In genomic region chr2:203347375-203347774, GRCh38 we compare ENCODE assay signal across 15 cellular contexts. TPM values are rescaled to one million over a fixed set of nuclear protein-coding genes. Genes with fewer than 3 reads are reported as not detected.
DNase-seq lines count a peak whose midpoint lies in the region; ATAC-seq, FAIRE-seq and TF ChIP-seq lines count a peak whose summit lies in the region.
"Had no signal": no experiment of that assay in that cellular context is flagged by ENCODE, and none has a peak within 500 bp of the region (broad histone marks: within the 10 kb centered on the region; RNA-seq: fewer than 3 reads in every experiment).

No MANE protein-coding gene starts in this region.

- H3K36me3 Mint-ChIP-seq in MCF 10A (ENCODE audit: insufficient read depth, unreplicated experiment): peaks cover 17% of the 10 kb centered on the region

- H4K20me1 ChIP-seq in K562 (replicated peaks; ENCODE audit: control insufficient read depth, insufficient read depth, low read length): no peaks in the 10 kb centered on the region

- H3K9ac ChIP-seq in K562 (ENCODE audit: insufficient read depth in 1 of 2, low read depth in 2 of 2, low read length in 2 of 2): peak overlapping the region in 1 of 2 experiments; percentile 35; a peak in 1 of 4 replicates
- H3K9ac ChIP-seq: BLaER1 treated with 17β-estradiol and CSF1 and Interleukin-3, amounts not matched to agents 10 nM and 100 nM had no signal

- ATAC-seq in Right ventricle myocardium inferior (no peak), K562 (peak; percentile 68), HG03521 (IDR thresholded peaks at IDR 0.05; ENCODE audit: unreplicated experiment) (no peak)
- ATAC-seq: GM23338 had no signal

- TF ChIP-seq CTCF in cardiac muscle cell (IDR thresholded peaks at IDR 0.05; ENCODE audit: low read depth, low read length) (no peak), K562 (IDR thresholded peaks at IDR 0.05 in 2 of 3, conservative IDR thresholded peaks at IDR 0.05 in 1 of 3; ENCODE audit: insufficient read depth in 2 of 3, low read depth in 1 of 3, low read length in 3 of 3) (no peak), MCF 10A (IDR thresholded peaks at IDR 0.05; ENCODE audit: unreplicated experiment) (no peak)

- 0 out of 2 replicates have a peak overlapping the region, but pooled peaks have one; percentile 23 for H2AFZ ChIP-seq in K562 (ENCODE audit: low read depth, low read length)
- H2AFZ ChIP-seq: GM23338 had no signal

- H3K4me3 ChIP-seq in cardiac muscle cell (no peak overlapping the region), K562 (no peak overlapping the region), small intestine (ENCODE audit: low read depth in 1 of 2, low read length in 2 of 2) (no peak overlapping the region)
- H3K4me3 ChIP-seq: BLaER1 treated with 17β-estradiol and CSF1 and Interleukin-3, amounts not matched to agents 10 nM and 100 nM; GM23338 had no signal

- H3K9me1 ChIP-seq in K562 (ENCODE audit: control insufficient read depth, insufficient read depth, low read length): no peaks in the 10 kb centered on the region

- intact Hi-C loops in Right ventricle myocardium inferior (cut with DNase I) (no loop called here), K562 (cut with micrococcal nuclease) (no loop called here), MCF 10A (cut with micrococcal nuclease) (no loop called here)

- TF ChIP-seq EP300 in K562 (IDR thresholded peaks at IDR 0.05; ENCODE audit: low read length): peak; percentile 50; the same call in 1 of the 2 replicates

- DNase-seq in cardiac muscle cell (ENCODE audit: low read depth in 1 of 2, low spot score in 1 of 2) (no peak), Right ventricle myocardium inferior (ENCODE audit: missing footprints) (no peak), OCI-M1 (lab: John Stamatoyannopoulos, UW) (peak; percentile 94), K562 (ENCODE audit: extremely low read depth in 1 of 4, low spot score in 3 of 4) (peak in 3 of 4 experiments; percentile 9 to 59 (median 25)), small intestine (peak; percentile 16), MCF 10A (ENCODE audit: unreplicated experiment) (no peak)
- DNase-seq: ACHN; Calu3; CD4-positive, CD25-positive, alpha-beta regulatory T cell; DMS 273 treated with DMSO at 0.1 percent for 48 hours; H7 had no signal

- POLR2A ChIA-PET in K562 (lab: Yijun Ruan, JAX) (no interaction called here), MCF 10A (lab: Yijun Ruan, JAX) (no interaction called here)

- peak overlapping the region; percentile 52; the same call in 1 of the 2 replicates for H3K4me2 ChIP-seq in K562 (ENCODE audit: insufficient read depth, low read length)
- H3K4me2 ChIP-seq: BLaER1 treated with 17β-estradiol and CSF1 and Interleukin-3, amounts not matched to agents 10 nM and 100 nM; GM23338 had no signal

- peaks cover 7% of the 10 kb centered on the region; the same call in 1 of the 3 replicates for H3K79me2 ChIP-seq in K562 (ENCODE audit: control insufficient read depth, insufficient read depth, low read length)

- no peaks in the 10 kb centered on the region for H3K4me1 Mint-ChIP-seq in MCF 10A (ENCODE audit: insufficient read depth, unreplicated experiment)

- H3K9me3 Mint-ChIP-seq in MCF 10A (ENCODE audit: unreplicated experiment): no peaks in the 10 kb centered on the region
- H3K9me3 Mint-ChIP-seq: CD4-positive, CD25-positive, alpha-beta regulatory T cell; GM23338 had no signal

- peak overlapping the region; percentile 10 for H3K27ac ChIP-seq in cardiac muscle cell
- H3K27ac ChIP-seq in K562 (ENCODE audit: extremely low read depth, low read depth, low read length): peak overlapping the region; percentile 66; the same call in 2 of the 3 replicates
- no peak overlapping the region for H3K27ac ChIP-seq in small intestine (ENCODE audit: low read depth in 1 of 2, low read length in 1 of 2)
- H3K27ac ChIP-seq: BLaER1 treated with 17β-estradiol and CSF1 and Interleukin-3, amounts not matched to agents 10 nM and 100 nM had no signal

- H3K27me3 Mint-ChIP-seq in MCF 10A (ENCODE audit: insufficient read depth, unreplicated experiment): no peaks in the 10 kb centered on the region
- H3K27me3 Mint-ChIP-seq: CD4-positive, CD25-positive, alpha-beta regulatory T cell had no signal

- TF ChIP-seq RAD21 in K562 (CRISPR knock-in tag; conservative IDR thresholded peaks at IDR 0.05 in 1 of 2, IDR thresholded peaks at IDR 0.05 in 1 of 2): no peak; a peak in 1 of 4 replicates

- H3K4me1 ChIP-seq in cardiac muscle cell (ENCODE audit: low read depth) (peaks cover 17% of the 10 kb centered on the region), K562 (replicated peaks in 1 of 2; ENCODE audit: control insufficient read depth in 2 of 2, insufficient read depth in 2 of 2, low read length in 2 of 2) (peaks cover 4 to 16% of the 10 kb centered on the region in 2 experiments; a peak in 3 of 5 replicates), small intestine (ENCODE audit: control insufficient read depth in 2 of 2, insufficient read depth in 1 of 2, low read depth in 1 of 2, low read length in 1 of 2) (no peaks in the 10 kb centered on the region)

- FAIRE-seq in K562 (lab: Jason Lieb, UNC) (peak; percentile 75), small intestine (lab: Jason Lieb, UNC) (no peak)
- FAIRE-seq: GM18507 had no signal

- no peak overlapping the region for H3K27ac Mint-ChIP-seq in MCF 10A (ENCODE audit: low read depth, unreplicated experiment)
- H3K27ac Mint-ChIP-seq: CD4-positive, CD25-positive, alpha-beta regulatory T cell; GM23338 had no signal

- no peak for TF ChIP-seq POLR2A in K562 (conservative IDR thresholded peaks at IDR 0.05)

- 13% methylated on average over 4 of the region's 4 CpGs for WGBS in K562 (ENCODE audit: insufficient coverage, low coverage, missing lambda C conversion rate)
- 40 to 71% (median 51%) methylated on average over 4 of the region's 4 CpGs for WGBS in small intestine, 3 donors

- in situ Hi-C loops in K562 (cut with MboI): no loop called here

- CTCF ChIA-PET in K562 (lab: Yijun Ruan, JAX; ENCODE audit: low intra/inter-chr PET ratio) (no interaction called here), MCF 10A (lab: Yijun Ruan, JAX) (no interaction called here)

- BruUV-seq in K562 (replicated peaks; lab: Mats Ljungman, UMichigan) (no TSS peak), MCF 10A (replicated peaks; lab: Mats Ljungman, UMichigan) (no TSS peak)

- H3K9me3 ChIP-seq in cardiac muscle cell (ENCODE audit: low read depth) (no peaks in the 10 kb centered on the region), K562 (replicated peaks; ENCODE audit: control insufficient read depth, insufficient read depth, low read depth, low read length) (no peaks in the 10 kb centered on the region), small intestine (ENCODE audit: control insufficient read depth, low read depth) (no peaks in the 10 kb centered on the region)

- H3K36me3 ChIP-seq in cardiac muscle cell (no peaks in the 10 kb centered on the region), K562 (ENCODE audit: control insufficient read depth, insufficient read depth, low read length) (no peaks in the 10 kb centered on the region), small intestine (ENCODE audit: control insufficient read depth in 2 of 2, insufficient read depth in 2 of 2, low read length in 2 of 2) (peaks cover 0 to 2% of the 10 kb centered on the region in 2 donors)

- H3K4me3 Mint-ChIP-seq in MCF 10A (ENCODE audit: unreplicated experiment): no peak overlapping the region
- H3K4me3 Mint-ChIP-seq: CD4-positive, CD25-positive, alpha-beta regulatory T cell; GM23338 had no signal

- H3K27me3 ChIP-seq in cardiac muscle cell: no peaks in the 10 kb centered on the region
- H3K27me3 ChIP-seq in K562 (ENCODE audit: control insufficient read depth in 2 of 2, insufficient read depth in 2 of 2, low read length in 2 of 2): no peaks in the 10 kb centered on the region
- H3K27me3 ChIP-seq in small intestine (ENCODE audit: control insufficient read depth in 2 of 2, insufficient read depth in 2 of 2, low read length in 2 of 2): no peaks in the 10 kb centered on the region
- H3K27me3 ChIP-seq: BLaER1 treated with 17β-estradiol and CSF1 and Interleukin-3, amounts not matched to agents 10 nM and 100 nM had no signal

TF ChIP-seq in K562, 482 proteins besides CTCF, POLR2A, EP300 and RAD21 (continues in another document):
- TF ChIP-seq CEBPG (CRISPR knock-in tag; IDR thresholded peaks at IDR 0.05) (no peak), CEBPG (tag; conservative IDR thresholded peaks at IDR 0.05 in 1 of 2, IDR thresholded peaks at IDR 0.05 in 1 of 2) (no peak), SMARCA4 (IDR thresholded peaks at IDR 0.05) (peak; percentile 65), ZNF589 (CRISPR knock-in tag; IDR thresholded peaks at IDR 0.05; ENCODE audit: low read depth) (0 out of 2 replicates have a peak, but pooled peaks have one; percentile 43), ARID2 (IDR thresholded peaks at IDR 0.05) (no peak)

RNA-seq across cellular contexts. Expression of gene ABI2, which starts 19.2 kb away (rescaled TPM):
- 63.5 and 76.8 TPM in 2 replicates for total RNA-seq in cardiac muscle cell
- polyA plus RNA-seq in cardiac muscle cell: 49.8 and 77.3 TPM in 2 replicates
- 43.5 TPM for total RNA-seq in Right ventricle myocardium inferior
- total RNA-seq in K562 (2011; cell fraction: chromatin; rRNA removed; ENCODE audit: low replicate concordance): 23.3 and 26.1 TPM in 2 replicates
- total RNA-seq in K562 (2011; cell fraction: nucleolus; rRNA removed): 7.1 and 7.5 TPM in 2 replicates
- total RNA-seq in K562 (2011; cell fraction: nucleoplasm; rRNA removed): 11.1 and 21.8 TPM in 2 replicates
- total RNA-seq in K562 (2014; rRNA removed): 7.3 and 12.3 TPM in 2 replicates
- total RNA-seq in K562 (2014; rRNA removed; fragmentation: Illumina TruSeq; extraction: Trizol): 15.5 and 19.3 TPM in 2 replicates
- total RNA-seq in K562 (2015; rRNA removed; fragmentation: Illumina TruSeq; extraction: Trizol): 11.4 and 11.5 TPM in 2 replicates
- total RNA-seq in K562 (2021): 20.1 and 24.3 TPM in 2 replicates
- 13.8 and 17.2 TPM in 2 replicates for polyA plus RNA-seq in K562 (2011; rRNA removed)
- polyA plus RNA-seq in K562 (2011; cell fraction: cytosol; rRNA removed): 12.3 and 15.2 TPM in 2 replicates
- polyA plus RNA-seq in K562 (2011; cell fraction: nucleus; rRNA removed): 19.3 and 31.7 TPM in 2 replicates
- polyA plus RNA-seq in K562 (2012): 20.8 and 36.4 TPM in 2 replicates
- 22.8 and 24.3 TPM in 2 replicates for polyA plus RNA-seq in K562 (2014; fragmentation: Illumina TruSeq; extraction: Trizol)
- 1 to 10 TPM; 5.3 to 5.6 TPM for polyA plus RNA-seq in K562 (2014; fragmentation: Nextera tagmentation; extraction: Ambion mirVana)
- polyA plus RNA-seq in K562 (2014; rRNA removed): 10.8 and 12.2 TPM in 2 replicates
- 8.2 and 8.9 TPM in 2 replicates for polyA minus RNA-seq in K562 (2011; rRNA and poly(A)+ RNA removed)
- polyA minus RNA-seq in K562 (2011; cell fraction: cytosol; rRNA and poly(A)+ RNA removed): 10.4 and 16.7 TPM in 2 replicates
- 6.9 and 7.8 TPM in 2 replicates for polyA minus RNA-seq in K562 (2011; cell fraction: nucleus; rRNA and poly(A)+ RNA removed)
- 10 to 100 TPM in 2 of 3 donors, under 1 TPM in 1; 0.67 to 13.0 (median 10.5) TPM for polyA plus RNA-seq in small intestine
- total RNA-seq in MCF 10A (2022): 57.3 and 65.6 TPM in 2 replicates

Comparison
In these comparisons a context has a peak if more than half of its experiments do, and no peak if none do; other contexts are left out.
1. DNase-seq: peak in OCI-M1 (single experiment), K562 (3 of 4) and small intestine (single experiment); none in cardiac muscle cell (0 of 2), Right ventricle myocardium inferior (single experiment) and MCF 10A (single experiment).
2. H3K27ac ChIP-seq: peak in cardiac muscle cell (single experiment) and K562 (single experiment); none in small intestine (0 of 2).